ENCODE assay signal across 7 cellular contexts in the genomic region with DNA sequence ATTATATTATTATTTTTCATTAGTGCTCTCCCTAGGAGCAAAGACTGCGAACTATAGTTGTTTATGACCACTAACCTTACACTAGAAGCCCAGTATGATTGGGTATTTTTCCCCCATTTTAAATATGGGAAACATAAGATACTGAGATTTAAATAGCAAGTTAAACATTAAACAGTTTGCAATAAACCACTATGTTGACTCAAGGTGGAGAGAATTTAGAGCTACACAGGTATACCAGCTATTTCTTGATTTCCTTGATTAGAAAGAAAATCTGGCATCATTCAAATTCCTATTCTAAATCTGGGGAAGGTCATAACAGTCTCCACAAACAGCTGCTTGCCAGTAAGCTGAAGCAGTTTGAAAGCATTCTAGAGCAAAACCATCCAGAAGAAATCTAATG.
"Had no signal": no experiment of that assay in that cellular context is flagged by ENCODE, and none has a peak within 500 bp of the region (broad histone marks: within the 10 kb centered on the region; RNA-seq: fewer than 3 reads in every experiment).

No MANE protein-coding gene starts in this region.

- ATAC-seq: HepG2, K562 had no signal

- H3K4me3 ChIP-seq: K562 had no signal

- DNase-seq: IMR-90, KBM-7, KG1 had no signal

- H3K27ac ChIP-seq: HL-60, KMS-11 had no signal
